18 cellular contexts compared by ENCODE assay signal in genomic region chr2:163011035-163011434, GRCh38.
DNase-seq lines count a peak whose midpoint lies in the region; ATAC-seq and TF ChIP-seq lines count a peak whose summit lies in the region.
"Had no signal": no experiment of that assay in that cellular context is flagged by ENCODE, and none has a peak within 500 bp of the region (broad histone marks: within the 10 kb centered on the region; RNA-seq: fewer than 3 reads in every experiment).

No MANE protein-coding gene starts in this region.

- H3K27ac Mint-ChIP-seq in Caco-2 (ENCODE audit: unreplicated experiment), result no peak overlapping the region

- H3K27me3 ChIP-seq in upper lobe of right lung (no peaks in the 10 kb centered on the region), upper lobe of left lung (no peaks in the 10 kb centered on the region), Caco-2 (replicated peaks; ENCODE audit: control insufficient read depth, insufficient read depth, low read length) (no peaks in the 10 kb centered on the region)
- H3K27me3 ChIP-seq: SJCRH30 had no signal

- H3K9me3 Mint-ChIP-seq in Caco-2 (ENCODE audit: unreplicated experiment), result peaks cover 26% of the 10 kb centered on the region

- H3K4me3 ChIP-seq in upper lobe of right lung, result no peak overlapping the region
- no peak overlapping the region for H3K4me3 ChIP-seq in upper lobe of left lung
- H3K4me3 ChIP-seq in Caco-2 (ENCODE audit: low read depth, low read length), result no peak overlapping the region
- H3K4me3 ChIP-seq: A549, GM23248, PC-9, SJCRH30 had no signal

- no peak for TF ChIP-seq POLR2A in upper lobe of left lung (IDR thresholded peaks at IDR 0.05)

- peak; percentile 17 for ATAC-seq in upper lobe of right lung
- ATAC-seq in upper lobe of left lung (ENCODE audit: low FRiP score in 2 of 2), result no peak
- ATAC-seq in GM21529 (IDR thresholded peaks at IDR 0.05; ENCODE audit: unreplicated experiment), result no peak
- ATAC-seq: A549 had no signal

- peak; percentile 58 for DNase-seq in NCI-H748 (lab: John Stamatoyannopoulos, UW; ENCODE audit: unreplicated experiment)
- DNase-seq in NCI-H748 treated with DMSO at 0.1 percent for 48 hours (lab: John Stamatoyannopoulos, UW), result no peak
- DNase-seq in NCI-H2029 treated with DMSO at 0.1 percent for 48 hours (lab: John Stamatoyannopoulos, UW), result peak; percentile 92
- peak; percentile 13 for DNase-seq in NCI-H2196 treated with DMSO at 0.1 percent for 48 hours (lab: John Stamatoyannopoulos, UW; ENCODE audit: unreplicated experiment)
- DNase-seq in upper lobe of right lung, result no peak
- no peak for DNase-seq in upper lobe of left lung
- no peak for DNase-seq in Caco-2
- DNase-seq: C1 segment of cervical spinal cord, DMS 273 treated with DMSO at 0.1 percent for 48 hours, GM23248, HCEC 1CT, KBM-7, NCI-H526, PC-9, SJCRH30, T-helper 2 cell had no signal

- no peak overlapping the region for H3K27ac ChIP-seq in upper lobe of right lung
- H3K27ac ChIP-seq in upper lobe of left lung, result no peak overlapping the region
- H3K27ac ChIP-seq: A549, GM23248, PC-9, SJCRH30 had no signal

- no peak for TF ChIP-seq EP300 in upper lobe of left lung (IDR thresholded peaks at IDR 0.05)

- H3K4me3 Mint-ChIP-seq in Caco-2 (ENCODE audit: unreplicated experiment), result no peak overlapping the region

- H3K27me3 Mint-ChIP-seq in Caco-2 (ENCODE audit: insufficient read depth, unreplicated experiment), result no peaks in the 10 kb centered on the region

- intact Hi-C loops in upper lobe of right lung (cut with DNase I), result no loop called here
- intact Hi-C loops in Caco-2 (cut with micrococcal nuclease; ENCODE audit: unreplicated experiment), result no loop called here

- H3K36me3 ChIP-seq in upper lobe of right lung, result no peaks in the 10 kb centered on the region
- no peaks in the 10 kb centered on the region for H3K36me3 ChIP-seq in upper lobe of left lung
- H3K36me3 ChIP-seq in Caco-2 (ENCODE audit: control insufficient read depth, insufficient read depth, low read length), result no peaks in the 10 kb centered on the region
- H3K36me3 ChIP-seq: SJCRH30 had no signal

- no peaks in the 10 kb centered on the region for H3K4me1 ChIP-seq in upper lobe of right lung
- no peaks in the 10 kb centered on the region for H3K4me1 ChIP-seq in upper lobe of left lung
- no peaks in the 10 kb centered on the region for H3K4me1 ChIP-seq in Caco-2
- H3K4me1 ChIP-seq: A549, SJCRH30 had no signal

- no TSS peak for BruUV-seq in Caco-2 (replicated peaks; lab: Mats Ljungman, UMichigan)

- H3K36me3 Mint-ChIP-seq in Caco-2 (ENCODE audit: insufficient read depth, unreplicated experiment), result no peaks in the 10 kb centered on the region

- no peaks in the 10 kb centered on the region for H3K4me1 Mint-ChIP-seq in Caco-2 (ENCODE audit: low read depth, unreplicated experiment)

- CTCF ChIA-PET in Caco-2 (lab: Charles Lee), result no interaction called here

- 33 to 50% methylated on average over 1 of the region's 1 CpG for WGBS in upper lobe of left lung, 2 donors

- H3K9me3 ChIP-seq in upper lobe of right lung, result no peaks in the 10 kb centered on the region
- no peaks in the 10 kb centered on the region for H3K9me3 ChIP-seq in upper lobe of left lung
- no peaks in the 10 kb centered on the region for H3K9me3 ChIP-seq in Caco-2
- H3K9me3 ChIP-seq: A549, SJCRH30 had no signal

- POLR2A ChIA-PET in Caco-2 (lab: Charles Lee), result no interaction called here

- TF ChIP-seq CTCF in upper lobe of right lung (IDR thresholded peaks at IDR 0.05) (no peak), upper lobe of left lung (IDR thresholded peaks at IDR 0.05) (no peak), Caco-2 (IDR thresholded peaks at IDR 0.05; ENCODE audit: insufficient read depth in 1 of 2, low read depth in 1 of 2, low read length in 1 of 2, severe bottlenecking in 1 of 2, unreplicated experiment in 1 of 2) (no peak)

Comparison
In these comparisons a context has a peak if more than half of its experiments do, and no peak if none do; other contexts are left out.
1. DNase-seq: peak in NCI-H748 (single experiment), NCI-H2029 treated with DMSO at 0.1 percent for 48 hours (single experiment) and NCI-H2196 treated with DMSO at 0.1 percent for 48 hours (single experiment); none in NCI-H748 treated with DMSO at 0.1 percent for 48 hours (single experiment), upper lobe of right lung (single experiment), upper lobe of left lung (0 of 2) and Caco-2 (0 of 2).